21 cellular contexts compared by ENCODE assay signal in genomic region chr19:41811036-41811435, GRCh38. TPM values are rescaled to one million over a fixed set of nuclear protein-coding genes. Genes with fewer than 3 reads are reported as not detected.
DNase-seq lines count a peak whose midpoint lies in the region; ATAC-seq and TF ChIP-seq lines count a peak whose summit lies in the region.
"Had no signal": no experiment of that assay in that cellular context is flagged by ENCODE, and none has a peak within 500 bp of the region (broad histone marks: within the 10 kb centered on the region; RNA-seq: fewer than 3 reads in every experiment).

No MANE protein-coding gene starts in this region.

- intact Hi-C loops in left lung (cut with DNase I): no loop called here
- intact Hi-C loops in stomach (cut with DNase I; ENCODE audit: low total_unique reads): no loop called here

- 42 to 65% (median 61%) methylated on average over 2 to 3 of the region's 3 CpGs for whole genome bisulfite sequencing in stomach, 5 donors

- no peak for TF ChIP-seq POLR2A in stomach (IDR thresholded peaks at IDR 0.05)

- H3K27me3 ChIP-seq in left lung (peaks cover 0 to 14% of the 10 kb centered on the region in 2 donors), stomach (peaks cover 0 to 30% (median 6%) of the 10 kb centered on the region in 3 donors)

- H3K4me3 ChIP-seq in left lung (no peak overlapping the region), stomach (no peak overlapping the region)
- H3K4me3 ChIP-seq: lung, sigmoid colon, SJCRH30, transverse colon had no signal

- H3K4me1 ChIP-seq in left lung (peaks cover 0 to 49% of the 10 kb centered on the region in 2 donors), stomach (no peaks in the 10 kb centered on the region)
- H3K4me1 ChIP-seq: sigmoid colon, SJCRH30, transverse colon had no signal

- DNase-seq in Kasumi-1 (lab: John Stamatoyannopoulos, UW) (peak; percentile 70 to 76), SKM-1 treated with dmso at 0.1 percent for 144 hours (lab: John Stamatoyannopoulos, UW; ENCODE audit: unreplicated experiment) (peak; percentile 60), left lung (peak; percentile 70 to 86), stomach (no peak), ecto neural progenitor cell (ENCODE audit: low spot score) (no peak)
- DNase-seq: activated CD4-positive, alpha-beta T cell treated with anti-CD3 and anti-CD28 coated beads, Interleukin-2, amount 50 U/mL, for 4 hours; activated T-cell treated with anti-CD3 and anti-CD28 coated beads, Interleukin-2, amount 50 U/mL, for 72 hours; CD4-positive, alpha-beta T cell; effector CD4-positive, alpha-beta T cell; MM.1S; NCI-H2081 treated with DMSO at 0.1 percent for 48 hours; sigmoid colon; SJCRH30; stimulated activated CD4-positive, alpha-beta T cell treated with anti-CD3 and anti-CD28 coated beads, Interleukin-4, amount 100 ng/mL, for 4 hours; transverse colon had no signal

- H3K9me3 ChIP-seq in left lung: no peaks in the 10 kb centered on the region
- no peaks in the 10 kb centered on the region for H3K9me3 ChIP-seq in stomach
- H3K9me3 ChIP-seq: sigmoid colon, SJCRH30, transverse colon had no signal

- H3K27ac ChIP-seq in left lung (peak overlapping the region; percentile 65 to 95), stomach (peak overlapping the region in 3 of 5 donors; percentile 29 to 75 (median 71))
- H3K27ac ChIP-seq: sigmoid colon, SJCRH30, transverse colon had no signal

- TF ChIP-seq EP300 in stomach (IDR thresholded peaks at IDR 0.05): no peak

- ATAC-seq in left lung (peak; percentile 57), HG02938 (IDR thresholded peaks at IDR 0.05; ENCODE audit: unreplicated experiment) (no peak), GM19324 (IDR thresholded peaks at IDR 0.05; ENCODE audit: low FRiP score, unreplicated experiment) (no peak), GM21360 (IDR thresholded peaks at IDR 0.05; ENCODE audit: unreplicated experiment) (no peak)
- ATAC-seq: activated T-cell treated with anti-CD3 and anti-CD28 coated beads, Interleukin-2, amount 50 U/mL, for 72 hours had no signal

- no peak for TF ChIP-seq CTCF in left lung (IDR thresholded peaks at IDR 0.05)
- TF ChIP-seq CTCF in stomach (IDR thresholded peaks at IDR 0.05): no peak

- H3K36me3 ChIP-seq in left lung (no peaks in the 10 kb centered on the region), stomach (no peaks in the 10 kb centered on the region)
- H3K36me3 ChIP-seq: sigmoid colon, SJCRH30, transverse colon had no signal

RNA-seq across cellular contexts. Expression of gene CEACAM3, which starts 14.6 kb away (rescaled TPM):
- total RNA-seq in left lung: 1 to 10 TPM in 1 of 2 donors, under 1 TPM in 1; 0.87 to 8.6 TPM
- total RNA-seq in stomach: not detected
- polyA plus RNA-seq in stomach: under 1 TPM in 2 of 3 donors, not detected in 1; 0.13 to 0.31 TPM
- total RNA-seq: activated T-cell treated with anti-CD3 and anti-CD28 coated beads, Interleukin-2, amount 50 U/mL, for 72 hours; CD4-positive, alpha-beta T cell; H4; neural crest cell; sigmoid colon; SJCRH30 had no signal

RNA-seq across cellular contexts. Expression of gene LYPD4, which starts 33.4 kb away (rescaled TPM):
- total RNA-seq in left lung (not detected), stomach (not detected)
- polyA plus RNA-seq in stomach: not detected
- total RNA-seq: activated T-cell treated with anti-CD3 and anti-CD28 coated beads, Interleukin-2, amount 50 U/mL, for 72 hours; CD4-positive, alpha-beta T cell; lung; neural crest cell; sigmoid colon; SJCRH30; transverse colon had no signal
- polyA plus RNA-seq: lung had no signal

RNA-seq across cellular contexts. Expression of gene DMRTC2, which starts 33.8 kb away (rescaled TPM):
- not detected for total RNA-seq in left lung
- not detected for total RNA-seq in stomach
- polyA plus RNA-seq in stomach: not detected
- total RNA-seq: activated T-cell treated with anti-CD3 and anti-CD28 coated beads, Interleukin-2, amount 50 U/mL, for 72 hours; CD4-positive, alpha-beta T cell; H4; lung; neural crest cell; sigmoid colon; SJCRH30; transverse colon had no signal
- polyA plus RNA-seq: sigmoid colon had no signal

RNA-seq across cellular contexts. Expression of gene RPS19, which starts 49.0 kb away (rescaled TPM):
- total RNA-seq in left lung (1,000 to 10,000 TPM; 1,560 to 2,044 TPM), stomach (1,000 to 10,000 TPM in 3 of 5 donors, 100 to 1,000 TPM in 2; 394 to 1,489 (median 1,008) TPM)
- polyA plus RNA-seq in stomach: 1,000 to 10,000 TPM; 2,818 to 4,242 (median 2,979) TPM

RNA-seq across cellular contexts. Expression of gene CEACAM6, which starts 55.7 kb away (rescaled TPM):
- total RNA-seq in left lung (1,000 to 10,000 TPM in 1 of 2 donors, 100 to 1,000 TPM in 1; 367 to 1,560 TPM), stomach (10 to 100 TPM in 2 of 5 donors, 1 to 10 TPM in 1, not detected in 2; 5.5 to 16.2 (median 14.7) TPM)
- polyA plus RNA-seq in stomach: 10 to 100 TPM in 1 of 3 donors, 1 to 10 TPM in 2; 1.7 to 29.6 (median 7.8) TPM
- total RNA-seq: activated T-cell treated with anti-CD3 and anti-CD28 coated beads, Interleukin-2, amount 50 U/mL, for 72 hours; CD4-positive, alpha-beta T cell; H4; neural crest cell; SJCRH30 had no signal

Comparison
In these comparisons a context has a peak if more than half of its experiments do, and no peak if none do; other contexts are left out.
1. DNase-seq: peak in Kasumi-1 (2 of 2), SKM-1 treated with dmso at 0.1 percent for 144 hours (single experiment) and left lung (2 of 2); none in stomach (single experiment) and ecto neural progenitor cell (single experiment).